In the genomic region with DNA sequence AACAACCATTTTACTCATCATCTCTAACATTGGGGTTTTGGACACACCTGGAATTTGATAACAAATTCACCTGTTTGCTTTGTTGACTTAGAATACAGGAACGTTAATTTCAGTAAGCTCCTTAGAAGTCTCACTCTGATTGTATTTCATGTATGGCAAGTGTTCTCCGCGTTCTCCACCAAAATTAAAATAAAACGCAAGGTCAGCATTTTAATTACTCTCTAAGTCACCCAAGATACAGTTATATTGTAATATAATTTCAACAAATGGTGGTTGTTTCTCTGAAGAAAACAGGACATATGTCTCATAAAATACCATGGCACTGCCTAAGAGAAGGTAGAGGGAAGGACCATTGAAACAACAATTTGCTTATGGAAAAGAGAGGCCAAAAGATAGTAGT, we compare ENCODE assay signal across 28 cellular contexts.
"Had no signal": no experiment of that assay in that cellular context is flagged by ENCODE, and none has a peak within 500 bp of the region (broad histone marks: within the 10 kb centered on the region; RNA-seq: fewer than 3 reads in every experiment).

No MANE protein-coding gene starts in this region.

- H3K4me2 ChIP-seq: neural progenitor cell, smooth muscle cell had no signal

- DNase-seq: natural killer cell; occipital lobe; ovary; posterior cingulate gyrus; psoas muscle; spleen; stimulated activated CD4-positive, alpha-beta T cell treated with anti-CD3 and anti-CD28 coated beads, Interleukin-12 subunit alpha, Interleukin-12 subunit beta, amount 100 ng/mL, for 4 hours; stimulated activated CD4-positive, alpha-beta T cell treated with anti-CD3 and anti-CD28 coated beads, Interleukin-1b, Interleukin-23, amount 100 ng/mL, for 48 hours; stimulated activated CD4-positive, alpha-beta T cell treated with anti-CD3 and anti-CD28 coated beads, Interleukin-4, amount 100 ng/mL, for 1 hour; stimulated activated CD4-positive, alpha-beta T cell treated with anti-CD3 and anti-CD28 coated beads, Interleukin-4, amount 100 ng/mL, for 4 hours; stimulated activated CD8-positive, alpha-beta memory T cell treated with anti-CD3 and anti-CD28 coated beads, Interleukin-4, amount 100 ng/mL, for 48 hours; stimulated activated naive CD4-positive, alpha-beta T cell; stimulated activated naive CD8-positive, alpha-beta T cell treated with anti-CD3 and anti-CD28 coated beads, Interleukin-15, amount 100 ng/mL, for 72 hours; stimulated activated naive CD8-positive, alpha-beta T cell treated with anti-CD3 and anti-CD28 coated beads, Interleukin-15, Interleukin-2, amounts not matched to agents 100 U/mL and 50 U/mL, for 24 hours; substantia nigra; testis; tibial artery; transverse colon; upper lobe of right lung; uterus had no signal

- H3K27me3 ChIP-seq: neural progenitor cell, ovary, spleen, suprapubic skin, testis, tibial artery, transverse colon, upper lobe of right lung, uterus had no signal

- H3K4me1 ChIP-seq: neural progenitor cell, parathyroid adenoma, psoas muscle, spleen, suprapubic skin, testis, transverse colon, upper lobe of right lung, uterus had no signal

- H3K27ac ChIP-seq: neural progenitor cell, ovary, parathyroid adenoma, psoas muscle, skin epidermis, spleen, suprapubic skin, testis, tibial artery, transverse colon, upper lobe of right lung, uterus had no signal

- H3K36me3 ChIP-seq: neural progenitor cell, ovary, spleen, suprapubic skin, tibial artery, transverse colon, upper lobe of right lung, uterus had no signal

- H2AFZ ChIP-seq: neural progenitor cell, parathyroid adenoma had no signal

- H3K9me3 ChIP-seq: ovary, psoas muscle, suprapubic skin, testis, tibial artery, transverse colon, upper lobe of right lung, uterus had no signal

- ATAC-seq: natural killer cell; psoas muscle; right cardiac atrium; sciatic nerve; stimulated activated memory B cell treated with anti-CD40 and anti-IgM and Interleukin-4, amounts not matched to agents 10 μg/mL and 1 μg/mL and 100 μg/mL, for 72 hours; stimulated activated naive CD8-positive, alpha-beta T cell treated with anti-CD3 and anti-CD28 coated beads, Interleukin-15, amount 100 ng/mL, for 72 hours; stimulated activated naive CD8-positive, alpha-beta T cell treated with anti-CD3 and anti-CD28 coated beads, Interleukin-15, Interleukin-2, amounts not matched to agents 100 U/mL and 50 U/mL, for 24 hours; upper lobe of right lung had no signal

- H3K9ac ChIP-seq: neural progenitor cell, parathyroid adenoma had no signal

- H3K79me2 ChIP-seq: parathyroid adenoma had no signal

- H3K4me3 ChIP-seq: neural progenitor cell, ovary, psoas muscle, skin epidermis, smooth muscle cell, spleen, suprapubic skin, testis, tibial artery, transverse colon, upper lobe of right lung, uterus had no signal
